Comparison of ENCODE assay signal across 8 cellular contexts in the genomic region with DNA sequence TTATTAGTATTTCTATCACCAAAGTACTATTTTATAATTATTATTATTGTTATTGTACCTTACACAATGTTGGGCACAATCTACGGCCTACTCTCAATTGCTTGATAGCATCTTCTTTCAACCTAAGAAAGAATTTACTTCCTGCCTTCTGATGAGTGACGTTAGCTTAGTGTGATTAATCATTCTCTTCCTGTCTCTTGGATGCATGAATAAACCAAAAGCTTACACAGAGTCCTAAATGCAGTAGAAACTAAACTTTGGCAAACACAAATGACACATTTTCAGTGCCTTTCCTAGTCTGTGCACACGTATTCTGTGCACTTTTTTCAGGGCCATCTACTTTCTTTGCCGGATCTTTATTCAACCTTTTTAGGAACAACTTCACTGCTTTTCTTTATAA. TPM values are rescaled to one million over a fixed set of nuclear protein-coding genes. Genes with fewer than 3 reads are reported as not detected.
DNase-seq lines count a peak whose midpoint lies in the region; ATAC-seq and TF ChIP-seq lines count a peak whose summit lies in the region.

No MANE protein-coding gene starts in this region.

- intact Hi-C loops in left lung (cut with DNase I) = no loop called here

- peak overlapping the region; percentile 57 for H3K27ac ChIP-seq in brain microvascular endothelial cell
- H3K27ac ChIP-seq in left lung = peak overlapping the region; percentile 55 to 60

- no peaks in the 10 kb centered on the region for H3K9me3 ChIP-seq in left lung
- H3K9me3 ChIP-seq in HAP-1 = peaks cover 9% of the 10 kb centered on the region

- in situ Hi-C loops in brain microvascular endothelial cell (cut with HindIII; ENCODE audit: low pct_ligation_motif_present, low sequenced_read_pairs) (no loop called here), HAP-1 (cut with MboI; ENCODE audit: low sequenced_read_pairs) (no loop called here)

- TF ChIP-seq CTCF in brain microvascular endothelial cell (IDR thresholded peaks at IDR 0.05; ENCODE audit: low read depth, low read length, missing control alignments) (no peak), left lung (IDR thresholded peaks at IDR 0.05) (no peak)

- no peaks in the 10 kb centered on the region for H3K36me3 ChIP-seq in brain microvascular endothelial cell (replicated peaks)
- no peaks in the 10 kb centered on the region for H3K36me3 ChIP-seq in left lung
- no peaks in the 10 kb centered on the region for H3K36me3 ChIP-seq in HAP-1 (replicated peaks)

- H3K27me3 ChIP-seq in brain microvascular endothelial cell (replicated peaks) (no peaks in the 10 kb centered on the region), left lung (no peaks in the 10 kb centered on the region), HAP-1 (ENCODE audit: low read depth) (no peaks in the 10 kb centered on the region)

- DNase-seq in 8988T (peak; percentile 22), M059J (ENCODE audit: low read depth) (peak; percentile 86), brain microvascular endothelial cell (peak; percentile 50), left lung (no peak), NCI-H2081 treated with DMSO at 0.1 percent for 48 hours (lab: John Stamatoyannopoulos, UW) (no peak), HAP-1 (ENCODE audit: low spot score in 2 of 2) (no peak), NAMALWA (ENCODE audit: low spot score) (no peak)

- H3K4me3 ChIP-seq in brain microvascular endothelial cell (ENCODE audit: low read depth, low read length) (no peak overlapping the region), left lung (no peak overlapping the region), HAP-1 (no peak overlapping the region)

- H3K4me1 ChIP-seq in left lung (peaks cover 24 to 33% of the 10 kb centered on the region in 2 donors), HAP-1 (peaks cover 6% of the 10 kb centered on the region)

- ATAC-seq in left lung (peak; percentile 52), HG03039 (IDR thresholded peaks at IDR 0.05; ENCODE audit: unreplicated experiment) (no peak)

RNA-seq across cellular contexts. Expression of a gene that starts 19.2 kb away (rescaled TPM):
- total RNA-seq in M059J (2014; rRNA removed; shearing (Covaris generic)) = 18.6 and 22.9 TPM in 2 replicates
- 10 to 100 TPM; 49.0 to 53.9 TPM for total RNA-seq in left lung

RNA-seq across cellular contexts. Expression of a gene that starts 19.5 kb away (rescaled TPM):
- 41.1 and 51.6 TPM in 2 replicates for total RNA-seq in M059J (2014; rRNA removed; shearing (Covaris generic))
- total RNA-seq in left lung = 10 to 100 TPM; 16.0 to 23.6 TPM

Comparison
In these comparisons a context has a peak if more than half of its experiments do, and no peak if none do; other contexts are left out.
1. DNase-seq: peak in 8988T (single experiment), M059J (single experiment) and brain microvascular endothelial cell (single experiment); none in left lung (0 of 2), NCI-H2081 treated with DMSO at 0.1 percent for 48 hours (single experiment), HAP-1 (0 of 2) and NAMALWA (single experiment).